Comparison of ENCODE assay signal across 15 cellular contexts in genomic region chr9:90343360-90343759, GRCh38.
DNase-seq lines count a peak whose midpoint lies in the region; ATAC-seq and TF ChIP-seq lines count a peak whose summit lies in the region.
"Had no signal": no experiment of that assay in that cellular context is flagged by ENCODE, and none has a peak within 500 bp of the region (broad histone marks: within the 10 kb centered on the region; RNA-seq: fewer than 3 reads in every experiment).

No MANE protein-coding gene starts in this region.

- no peak for TF ChIP-seq EP300 in Ishikawa (IDR thresholded peaks at IDR 0.05; ENCODE audit: borderline replicate concordance)

- H3K27ac Mint-ChIP-seq in glutamatergic neuron (ENCODE audit: unreplicated experiment), result peak overlapping the region; percentile 31

- CTCF ChIA-PET in RWPE1 (lab: Yijun Ruan, JAX), result interaction anchor here (0.7 kb wide), 1 partner anchor 57 kb away, joined by 4 read pairs; no protein-coding TSS in a partner anchor

- DNase-seq in AG08395 (ENCODE audit: low spot score) (peak; percentile 9), RWPE1 (ENCODE audit: low spot score) (peak; percentile 20), glutamatergic neuron (no peak), NCI-H2107 treated with DMSO at 0.1 percent for 48 hours (lab: John Stamatoyannopoulos, UW; ENCODE audit: unreplicated experiment) (no peak), LoVo (ENCODE audit: low spot score) (no peak)
- DNase-seq: activated T-cell treated with anti-CD3 and anti-CD28 coated beads for 4 hours; mucosa of descending colon; stimulated activated CD4-positive, alpha-beta T cell treated with anti-CD3 and anti-CD28 coated beads, Interleukin-1b, Interleukin-23, amount 100 ng/mL, for 48 hours; T-helper 1 cell; upper lobe of right lung had no signal

- no peaks in the 10 kb centered on the region for H3K36me3 Mint-ChIP-seq in glutamatergic neuron (ENCODE audit: unreplicated experiment)

- ATAC-seq in HG02623 (IDR thresholded peaks at IDR 0.05; ENCODE audit: unreplicated experiment) (no peak), HG02610 (IDR thresholded peaks at IDR 0.05; ENCODE audit: unreplicated experiment) (no peak)
- ATAC-seq: activated CD4-positive, CD25-positive, alpha-beta regulatory T cell treated with anti-CD3 and anti-CD28 coated beads, Interleukin-2, amount 50 U/mL, for 24 hours; mucosa of descending colon; upper lobe of right lung had no signal

- TF ChIP-seq CTCF in RWPE1 (conservative IDR thresholded peaks at IDR 0.05; ENCODE audit: low read depth) (no peak), glutamatergic neuron (IDR thresholded peaks at IDR 0.05; ENCODE audit: partially characterized antibody, unreplicated experiment) (no peak)

- H3K27ac ChIP-seq in RWPE1, result no peak overlapping the region
- H3K27ac ChIP-seq: PC-9, upper lobe of right lung had no signal

- H3K4me1 Mint-ChIP-seq in glutamatergic neuron (ENCODE audit: low read depth, unreplicated experiment), result peaks cover 9% of the 10 kb centered on the region

- TF ChIP-seq RAD21 in Ishikawa (IDR thresholded peaks at IDR 0.05; ENCODE audit: low read depth), result no peak

- peaks cover 2% of the 10 kb centered on the region for H3K9me3 Mint-ChIP-seq in glutamatergic neuron (ENCODE audit: unreplicated experiment)

- H3K4me3 Mint-ChIP-seq in glutamatergic neuron (ENCODE audit: unreplicated experiment), result no peak overlapping the region

- POLR2A ChIA-PET in RWPE1 (lab: Yijun Ruan, JAX; ENCODE audit: low non-redundant PET), result no interaction called here

- H3K27me3 Mint-ChIP-seq in glutamatergic neuron (ENCODE audit: unreplicated experiment), result no peaks in the 10 kb centered on the region

TF ChIP-seq in Ishikawa, 13 proteins besides CTCF, POLR2A, EP300 and RAD21:
- TF ChIP-seq CEBPB (IDR thresholded peaks at IDR 0.05), result no peak
- peak; percentile 86 for TF ChIP-seq REST (IDR thresholded peaks at IDR 0.05; ENCODE audit: low read depth)

Comparison
In these comparisons a context has a peak if more than half of its experiments do, and no peak if none do; other contexts are left out.
1. DNase-seq: peak in AG08395 (single experiment) and RWPE1 (single experiment); none in glutamatergic neuron (single experiment), NCI-H2107 treated with DMSO at 0.1 percent for 48 hours (single experiment) and LoVo (single experiment).